25 cellular contexts compared by ENCODE assay signal in genomic region chr12:9908350-9908749, GRCh38. TPM values are rescaled to one million over a fixed set of nuclear protein-coding genes. Genes with fewer than 3 reads are reported as not detected.
DNase-seq lines count a peak whose midpoint lies in the region; ATAC-seq, FAIRE-seq and TF ChIP-seq lines count a peak whose summit lies in the region.
"Had no signal": no experiment of that assay in that cellular context is flagged by ENCODE, and none has a peak within 500 bp of the region (broad histone marks: within the 10 kb centered on the region; RNA-seq: fewer than 3 reads in every experiment).

No MANE protein-coding gene starts in this region.

- DNase-seq in activated naive CD8-positive, alpha-beta T cell treated with anti-CD3 and anti-CD28 coated beads for 36 hours: no peak
- no peak for DNase-seq in naive thymus-derived CD8-positive, alpha-beta T cell
- no peak for DNase-seq in neural progenitor cell (ENCODE audit: low spot score)
- no peak for DNase-seq in small intestine
- DNase-seq in EL: no peak
- DNase-seq: AML-193; Caco-2; CD4-positive, alpha-beta T cell; DMS153; DMS79; GF-D8; GM23248; HFFc6 had no signal

- H3K36me3 Mint-ChIP-seq in activated naive CD8-positive, alpha-beta T cell treated with anti-CD3 and anti-CD28 coated beads for 36 hours: peaks cover 38% of the 10 kb centered on the region
- H3K36me3 Mint-ChIP-seq in naive thymus-derived CD8-positive, alpha-beta T cell: peaks cover 0 to 19% (median 18%) of the 10 kb centered on the region in 3 donors
- H3K36me3 Mint-ChIP-seq in neural progenitor cell: peaks cover 2% of the 10 kb centered on the region

- H4K20me1 ChIP-seq in Loucy (ENCODE audit: insufficient read depth, low read length, poor library complexity, severe bottlenecking): no peaks in the 10 kb centered on the region
- H4K20me1 ChIP-seq in neural progenitor cell (ENCODE audit: low read depth): peaks cover 62% of the 10 kb centered on the region

- H3K36me3 ChIP-seq in Loucy (ENCODE audit: insufficient read depth, low read length) (no peaks in the 10 kb centered on the region), neural progenitor cell (no peaks in the 10 kb centered on the region), small intestine (ENCODE audit: control insufficient read depth in 2 of 2, insufficient read depth in 2 of 2, low read length in 2 of 2) (no peaks in the 10 kb centered on the region)

- TF ChIP-seq CTCF in Loucy (conservative IDR thresholded peaks at IDR 0.05; ENCODE audit: low read length) (no peak), neural progenitor cell (IDR thresholded peaks at IDR 0.05) (no peak)

- H3K4me2 ChIP-seq in Loucy (ENCODE audit: low read depth, low read length, poor library complexity, severe bottlenecking) (peak overlapping the region; percentile 34), neural progenitor cell (peak overlapping the region; percentile 71)

- H3K4me3 ChIP-seq in Loucy (ENCODE audit: low read length, poor library complexity, severe bottlenecking) (no peak overlapping the region), neural progenitor cell (peak overlapping the region; percentile 54), small intestine (ENCODE audit: low read depth in 1 of 2, low read length in 2 of 2) (no peak overlapping the region)
- H3K4me3 ChIP-seq: GM23248 had no signal

- no peaks in the 10 kb centered on the region for H3K27me3 Mint-ChIP-seq in activated naive CD8-positive, alpha-beta T cell treated with anti-CD3 and anti-CD28 coated beads for 36 hours
- H3K27me3 Mint-ChIP-seq in naive thymus-derived CD8-positive, alpha-beta T cell: no peaks in the 10 kb centered on the region
- H3K27me3 Mint-ChIP-seq in neural progenitor cell (ENCODE audit: insufficient read depth, low read depth): peaks cover 9% of the 10 kb centered on the region
- H3K27me3 Mint-ChIP-seq: CD4-positive, alpha-beta T cell had no signal

- H3K9me2 ChIP-seq in Loucy (replicated peaks; ENCODE audit: low read depth, low read length): no peaks in the 10 kb centered on the region

- FAIRE-seq in small intestine (lab: Jason Lieb, UNC): no peak
- FAIRE-seq: A204.1, D721Med, H54 had no signal

- H3K27me3 ChIP-seq in Loucy (ENCODE audit: insufficient read depth, low read length, poor library complexity, severe bottlenecking) (no peaks in the 10 kb centered on the region), neural progenitor cell (no peaks in the 10 kb centered on the region), small intestine (ENCODE audit: control insufficient read depth in 2 of 2, insufficient read depth in 2 of 2, low read length in 2 of 2) (no peaks in the 10 kb centered on the region)

- POLR2A ChIA-PET in naive thymus-derived CD8-positive, alpha-beta T cell (lab: Charles Lee): interaction anchor here (3.0 to 3.2 kb wide), 2 partner anchors 37 to 41 kb away, joined by 17 to 26 read pairs; partner anchors contain the start of gene CLEC2B

- H2AFZ ChIP-seq in Loucy (ENCODE audit: low read length) (no peak overlapping the region), neural progenitor cell (replicated peaks) (no peak overlapping the region)
- H2AFZ ChIP-seq: GM23248 had no signal

- H3K9me3 ChIP-seq in Loucy (ENCODE audit: insufficient read depth, low read depth, low read length): no peaks in the 10 kb centered on the region; the same call in 1 of the 2 replicates
- no peaks in the 10 kb centered on the region for H3K9me3 ChIP-seq in neural progenitor cell (ENCODE audit: low read depth)
- H3K9me3 ChIP-seq in small intestine (ENCODE audit: control insufficient read depth, low read depth): no peaks in the 10 kb centered on the region

- H3K4me1 Mint-ChIP-seq in activated naive CD8-positive, alpha-beta T cell treated with anti-CD3 and anti-CD28 coated beads for 36 hours: peaks cover 30% of the 10 kb centered on the region
- peaks cover 21 to 48% (median 44%) of the 10 kb centered on the region in 4 donors for H3K4me1 Mint-ChIP-seq in naive thymus-derived CD8-positive, alpha-beta T cell
- no peaks in the 10 kb centered on the region for H3K4me1 Mint-ChIP-seq in neural progenitor cell

- WGBS in small intestine, 3 donors: 85 to 93% (median 91%) methylated on average over 4 of the region's 4 CpGs

- H3K4me3 Mint-ChIP-seq in activated naive CD8-positive, alpha-beta T cell treated with anti-CD3 and anti-CD28 coated beads for 36 hours: no peak overlapping the region
- peak overlapping the region in 2 of 10 donors; percentile 33 to 56 for H3K4me3 Mint-ChIP-seq in naive thymus-derived CD8-positive, alpha-beta T cell
- no peak overlapping the region for H3K4me3 Mint-ChIP-seq in neural progenitor cell
- H3K4me3 Mint-ChIP-seq: CD4-positive, alpha-beta T cell; HFFc6 had no signal

- H3K4me1 ChIP-seq in Loucy (ENCODE audit: insufficient read depth, low read length, poor library complexity, severe bottlenecking): peaks cover 18% of the 10 kb centered on the region
- H3K4me1 ChIP-seq in neural progenitor cell: peaks cover 14% of the 10 kb centered on the region
- H3K4me1 ChIP-seq in small intestine (ENCODE audit: control insufficient read depth in 2 of 2, insufficient read depth in 1 of 2, low read depth in 1 of 2, low read length in 1 of 2): no peaks in the 10 kb centered on the region
- H3K4me1 ChIP-seq: Caco-2 had no signal

- H3K27ac ChIP-seq in neural progenitor cell: no peak overlapping the region
- H3K27ac ChIP-seq in small intestine (ENCODE audit: low read depth in 1 of 2, low read length in 1 of 2): no peak overlapping the region
- H3K27ac ChIP-seq: C4-2B, GM23248, HL-60 had no signal

- H3K9me3 Mint-ChIP-seq in activated naive CD8-positive, alpha-beta T cell treated with anti-CD3 and anti-CD28 coated beads for 36 hours: peaks cover 49% of the 10 kb centered on the region
- H3K9me3 Mint-ChIP-seq in naive thymus-derived CD8-positive, alpha-beta T cell: peaks cover 7 to 50% (median 26%) of the 10 kb centered on the region in 9 donors
- H3K9me3 Mint-ChIP-seq in neural progenitor cell: peaks cover 29% of the 10 kb centered on the region

- H3F3A ChIP-seq in Loucy (ENCODE audit: low read depth): no peaks in the 10 kb centered on the region
- peaks cover 66% of the 10 kb centered on the region for H3F3A ChIP-seq in neural progenitor cell (ENCODE audit: low read depth)

- H3K79me2 ChIP-seq in Loucy (ENCODE audit: insufficient read depth, low read length) (peaks cover 15% of the 10 kb centered on the region), neural progenitor cell (ENCODE audit: low read depth) (peaks cover 75% of the 10 kb centered on the region)

- H3K9ac ChIP-seq in Loucy (ENCODE audit: low read depth, low read length, poor library complexity, severe bottlenecking) (peak overlapping the region; percentile 71), neural progenitor cell (no peak overlapping the region)
- H3K9ac ChIP-seq: GM23248 had no signal

- ATAC-seq in naive thymus-derived CD8-positive, alpha-beta T cell: no peak
- ATAC-seq in GM21717 (IDR thresholded peaks at IDR 0.05; ENCODE audit: unreplicated experiment) (no peak), GM18519 (IDR thresholded peaks at IDR 0.05; ENCODE audit: low FRiP score, unreplicated experiment) (no peak)
- ATAC-seq: HCT116 had no signal

- peak overlapping the region; percentile 72 for H3K27ac Mint-ChIP-seq in activated naive CD8-positive, alpha-beta T cell treated with anti-CD3 and anti-CD28 coated beads for 36 hours
- H3K27ac Mint-ChIP-seq in naive thymus-derived CD8-positive, alpha-beta T cell: peak overlapping the region in 7 of 10 donors; percentile 8 to 92 (median 53)
- no peak overlapping the region for H3K27ac Mint-ChIP-seq in neural progenitor cell
- H3K27ac Mint-ChIP-seq: CD4-positive, alpha-beta T cell; HFFc6 had no signal

RNA-seq across cellular contexts. Expression of gene CLEC2A, which starts 23.8 kb away (rescaled TPM):
- not detected for total RNA-seq in activated naive CD8-positive, alpha-beta T cell treated with anti-CD3 and anti-CD28 coated beads for 36 hours
- total RNA-seq in naive thymus-derived CD8-positive, alpha-beta T cell: not detected
- not detected for polyA plus RNA-seq in naive thymus-derived CD8-positive, alpha-beta T cell
- total RNA-seq in neural progenitor cell (ENCODE audit: low replicate concordance): not detected in 2 replicates
- not detected for polyA plus RNA-seq in small intestine
- total RNA-seq: Caco-2; CD4-positive, alpha-beta T cell; Daoy; GM23248; HFFc6; HT1080 had no signal
- polyA plus RNA-seq: BJ, GM23248 had no signal

RNA-seq across cellular contexts. Expression of gene KLRF2, which starts 27.1 kb away (rescaled TPM):
- not detected for total RNA-seq in activated naive CD8-positive, alpha-beta T cell treated with anti-CD3 and anti-CD28 coated beads for 36 hours
- total RNA-seq in naive thymus-derived CD8-positive, alpha-beta T cell: not detected
- polyA plus RNA-seq in naive thymus-derived CD8-positive, alpha-beta T cell: not detected
- not detected in 2 replicates for total RNA-seq in neural progenitor cell (ENCODE audit: low replicate concordance)
- polyA plus RNA-seq in small intestine: not detected
- total RNA-seq: Caco-2; CD4-positive, alpha-beta T cell; Daoy; GM23248; HFFc6; HT1080 had no signal
- polyA plus RNA-seq: BJ, GM23248 had no signal

RNA-seq across cellular contexts. Expression of gene CLEC2B, which starts 39.2 kb away (rescaled TPM):
- 10 to 100 TPM; 21.1 to 25.6 TPM for total RNA-seq in activated naive CD8-positive, alpha-beta T cell treated with anti-CD3 and anti-CD28 coated beads for 36 hours
- total RNA-seq in naive thymus-derived CD8-positive, alpha-beta T cell: 10 to 100 TPM; 85.1 to 95.6 TPM
- 10 to 100 TPM; 36.8 to 78.4 (median 41.9) TPM for polyA plus RNA-seq in naive thymus-derived CD8-positive, alpha-beta T cell
- 0.28 and 1.0 TPM in 2 replicates for total RNA-seq in neural progenitor cell (ENCODE audit: low replicate concordance)
- polyA plus RNA-seq in small intestine: 1 to 10 TPM in 2 of 3 donors, under 1 TPM in 1; 0.45 to 7.4 (median 4.6) TPM
- total RNA-seq: Caco-2, HFFc6 had no signal

Comparison
In these comparisons a context has a peak if more than half of its experiments do, and no peak if none do; other contexts are left out.
1. RNA of gene CLEC2B, which starts 39.2 kb away (total RNA-seq): 85.1 to 95.6 TPM in naive thymus-derived CD8-positive, alpha-beta T cell and 21.1 to 25.6 TPM in activated naive CD8-positive, alpha-beta T cell treated with anti-CD3 and anti-CD28 coated beads for 36 hours; 0.28 to 1.0 TPM in neural progenitor cell; every median in the first group is over 10 times any median in the second.